8 cellular contexts compared by ENCODE assay signal in the genomic region with DNA sequence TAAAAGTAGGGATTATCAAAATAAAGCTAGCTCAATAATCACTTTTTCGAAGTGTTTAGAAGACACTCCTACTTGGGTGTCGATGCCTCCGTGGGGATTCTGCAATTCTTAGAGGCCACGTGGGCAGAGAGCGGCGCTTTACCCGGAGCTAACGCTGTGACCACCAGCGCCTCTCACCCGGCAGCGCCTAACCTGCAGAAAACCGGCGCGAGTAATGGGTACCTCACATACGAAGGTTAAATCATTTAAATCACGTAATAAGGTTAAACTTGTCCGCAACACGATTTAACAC. TPM values are rescaled to one million over a fixed set of nuclear protein-coding genes. Genes with fewer than 3 reads are reported as not detected.
DNase-seq lines count a peak whose midpoint lies in the region; ATAC-seq and TF ChIP-seq lines count a peak whose summit lies in the region.

No MANE protein-coding gene starts in this region.

- peaks cover 47% of the 10 kb centered on the region for H3K36me3 Mint-ChIP-seq in endodermal cell (ENCODE audit: low read depth)
- H3K36me3 Mint-ChIP-seq in stimulated activated memory B cell treated with anti-CD40 and anti-IgM and Interleukin-4, amounts not matched to agents 10 μg/mL and 1 μg/mL and 100 μg/mL, for 72 hours: peaks cover 65% of the 10 kb centered on the region

- H3K36me3 ChIP-seq in endodermal cell (ENCODE audit: control insufficient read depth, insufficient read depth, low read length) (peaks cover 47% of the 10 kb centered on the region), mucosa of rectum (ENCODE audit: control insufficient read depth in 2 of 2, insufficient read depth in 2 of 2, low read length in 2 of 2) (peaks cover 29 to 35% of the 10 kb centered on the region in 2 donors)

- peak overlapping the region; percentile 85 for H3K27ac ChIP-seq in endodermal cell (ENCODE audit: low read depth, low read length)
- H3K27ac ChIP-seq in mucosa of rectum (ENCODE audit: low read depth in 2 of 2, low read length in 2 of 2): peak overlapping the region; percentile 96

- TF ChIP-seq CTCF in AG09309 (IDR thresholded peaks at IDR 0.05; ENCODE audit: control insufficient read depth, insufficient read depth, low read depth, low read length, missing control alignments): peak; percentile 4
- no peak for TF ChIP-seq CTCF in endodermal cell (conservative IDR thresholded peaks at IDR 0.05)

- WGBS in endodermal cell (ENCODE audit: insufficient coverage in 1 of 2, insufficient read length in 1 of 2), 2 experiments: 0% methylated on average over 16 to 18 of the region's 18 CpGs

- H3K9ac ChIP-seq in endodermal cell (ENCODE audit: extremely low read depth, low read length, poor library complexity, severe bottlenecking) (peak overlapping the region; percentile 99), mucosa of rectum (ENCODE audit: low read depth in 1 of 2, low read length in 2 of 2) (peak overlapping the region; percentile 93 to 100)

- no peaks in the 10 kb centered on the region for H3K9me3 Mint-ChIP-seq in endodermal cell
- no peaks in the 10 kb centered on the region for H3K9me3 Mint-ChIP-seq in stimulated activated memory B cell treated with anti-CD40 and anti-IgM and Interleukin-4, amounts not matched to agents 10 μg/mL and 1 μg/mL and 100 μg/mL, for 72 hours

- no peaks in the 10 kb centered on the region for H3K27me3 Mint-ChIP-seq in endodermal cell (ENCODE audit: insufficient read depth)
- no peaks in the 10 kb centered on the region for H3K27me3 Mint-ChIP-seq in stimulated activated memory B cell treated with anti-CD40 and anti-IgM and Interleukin-4, amounts not matched to agents 10 μg/mL and 1 μg/mL and 100 μg/mL, for 72 hours

- H3K27me3 ChIP-seq in endodermal cell (ENCODE audit: control insufficient read depth, insufficient read depth, low read length, poor library complexity, severe bottlenecking) (no peaks in the 10 kb centered on the region), mucosa of rectum (ENCODE audit: control insufficient read depth in 2 of 2, insufficient read depth in 2 of 2, low read length in 2 of 2) (no peaks in the 10 kb centered on the region)

- H3K4me3 ChIP-seq in AG09309 (ENCODE audit: control insufficient read depth, low read depth, low read length) (peak overlapping the region; percentile 80), endodermal cell (ENCODE audit: low read length) (peak overlapping the region; percentile 87), mucosa of rectum (ENCODE audit: low read length in 2 of 2) (peak overlapping the region; percentile 95 to 100)

- peak; percentile 22 for ATAC-seq in GM18873 (IDR thresholded peaks at IDR 0.05; ENCODE audit: low FRiP score, unreplicated experiment)
- ATAC-seq in HG03342 (IDR thresholded peaks at IDR 0.05; ENCODE audit: unreplicated experiment): peak; percentile 38
- ATAC-seq in stimulated activated memory B cell treated with anti-CD40 and anti-IgM and Interleukin-4, amounts not matched to agents 10 μg/mL and 1 μg/mL and 100 μg/mL, for 72 hours: peak; percentile 75

- peak overlapping the region; percentile 100 for H3K27ac Mint-ChIP-seq in endodermal cell
- H3K27ac Mint-ChIP-seq in stimulated activated memory B cell treated with anti-CD40 and anti-IgM and Interleukin-4, amounts not matched to agents 10 μg/mL and 1 μg/mL and 100 μg/mL, for 72 hours: peak overlapping the region; percentile 98

- H3K9me3 ChIP-seq in endodermal cell (ENCODE audit: control insufficient read depth, low read length) (no peaks in the 10 kb centered on the region), mucosa of rectum (ENCODE audit: control insufficient read depth in 2 of 2, low read length in 2 of 2) (no peaks in the 10 kb centered on the region)

- DNase-seq in AG09309 (ENCODE audit: low read depth) (peak; percentile 16), NCI-H774 (lab: John Stamatoyannopoulos, UW) (peak; percentile 61), endodermal cell (peak; percentile 65)
- DNase-seq in activated CD8-positive, alpha-beta memory T cell treated with anti-CD3 and anti-CD28 coated beads for 4 hours (ENCODE audit: low read depth in 2 of 2): peak; percentile 38 to 53

- peaks cover 44% of the 10 kb centered on the region for H3K4me1 Mint-ChIP-seq in endodermal cell
- peaks cover 48% of the 10 kb centered on the region for H3K4me1 Mint-ChIP-seq in stimulated activated memory B cell treated with anti-CD40 and anti-IgM and Interleukin-4, amounts not matched to agents 10 μg/mL and 1 μg/mL and 100 μg/mL, for 72 hours

- H3K4me1 ChIP-seq in endodermal cell (ENCODE audit: control insufficient read depth, insufficient read depth, low read length) (peaks cover 11% of the 10 kb centered on the region), mucosa of rectum (ENCODE audit: control insufficient read depth in 2 of 2, insufficient read depth in 2 of 2, low read length in 2 of 2) (peaks cover 24 to 27% of the 10 kb centered on the region in 2 donors)

- peak overlapping the region; percentile 99 for H3K4me3 Mint-ChIP-seq in endodermal cell
- H3K4me3 Mint-ChIP-seq in stimulated activated memory B cell treated with anti-CD40 and anti-IgM and Interleukin-4, amounts not matched to agents 10 μg/mL and 1 μg/mL and 100 μg/mL, for 72 hours: peak overlapping the region; percentile 97

RNA-seq across cellular contexts. Expression of gene TAF1D, which starts 0.5 kb away (rescaled TPM):
- total RNA-seq in endodermal cell: 100 to 1,000 TPM; 195 to 231 TPM
- 238 TPM for polyA plus RNA-seq in endodermal cell (2013, experiment 1 of 2)
- 234 TPM for polyA plus RNA-seq in endodermal cell (2013, experiment 2 of 2)

RNA-seq across cellular contexts. Expression of gene C11orf54, which starts 0.7 kb away (rescaled TPM):
- 10 to 100 TPM; 18.8 to 33.6 TPM for total RNA-seq in endodermal cell
- 37.0 TPM for polyA plus RNA-seq in endodermal cell (2013, experiment 1 of 2)
- 32.8 TPM for polyA plus RNA-seq in endodermal cell (2013, experiment 2 of 2)

RNA-seq across cellular contexts. Expression of gene MED17, which starts 43.3 kb away (rescaled TPM):
- total RNA-seq in endodermal cell: 10 to 100 TPM; 40.6 to 46.2 TPM
- 41.1 TPM for polyA plus RNA-seq in endodermal cell (2013, experiment 1 of 2)
- 41.4 TPM for polyA plus RNA-seq in endodermal cell (2013, experiment 2 of 2)

Comparison
In these comparisons a context has a peak if more than half of its experiments do, and no peak if none do; other contexts are left out.
1. Peak in every context shown above with its lines: DNase-seq, ATAC-seq, H3K4me3 ChIP-seq and H3K27ac ChIP-seq.
2. ATAC-seq: peak in every context shown above with its lines; median percentile 75 in stimulated activated memory B cell treated with anti-CD40 and anti-IgM and Interleukin-4, amounts not matched to agents 10 μg/mL and 1 μg/mL and 100 μg/mL, for 72 hours; 38 in HG03342; 22 in GM18873.